In genomic region chr1:114157275-114157660, GRCh38 we compare ENCODE assay signal across 1 cellular context.
TF ChIP-seq lines count a peak whose summit lies in the region.

No MANE protein-coding gene starts in this region.

TF ChIP-seq in GM23338, 12 proteins besides CTCF, POLR2A, EP300 and RAD21 (continued from another document):
- TF ChIP-seq ZNF462 (CRISPR knock-in tag; IDR thresholded peaks at IDR 0.05) (no peak), CREB1 (CRISPR knock-in tag; IDR thresholded peaks at IDR 0.05; ENCODE audit: low read depth) (no peak), REST (IDR thresholded peaks at IDR 0.05; ENCODE audit: unreplicated experiment) (no peak)
